In genomic region chr14:50018236-50019210, GRCh38 we compare ENCODE assay signal across 12 cellular contexts.
DNase-seq lines count a peak whose midpoint lies in the region; ATAC-seq and TF ChIP-seq lines count a peak whose summit lies in the region.
"Had no signal": no experiment of that assay in that cellular context is flagged by ENCODE, and none has a peak within 500 bp of the region (broad histone marks: within the 10 kb centered on the region; RNA-seq: fewer than 3 reads in every experiment).

No MANE protein-coding gene starts in this region.

- H3K9me3 Mint-ChIP-seq in stimulated activated memory B cell treated with anti-CD40 and anti-IgM and Interleukin-4, amounts not matched to agents 10 μg/mL and 1 μg/mL and 100 μg/mL, for 72 hours: peaks cover 3% of the 10 kb centered on the region

- H2BK15ac ChIP-seq in mesendoderm (replicated peaks; ENCODE audit: low read depth): no peak overlapping the region

- no peak overlapping the region for H3K4me3 Mint-ChIP-seq in stimulated activated memory B cell treated with anti-CD40 and anti-IgM and Interleukin-4, amounts not matched to agents 10 μg/mL and 1 μg/mL and 100 μg/mL, for 72 hours

- WGBS in esophagus muscularis mucosa: 44% methylated on average over 12 of the region's 12 CpGs
- WGBS in mesendoderm (ENCODE audit: extremely low coverage, insufficient coverage, low lambda C conversion rate): no CpG with 5 or more reads among the region's 12 CpGs
- 12 to 17% methylated on average over 12 of the region's 12 CpGs for WGBS in aorta, 2 donors

- H3K79me1 ChIP-seq in mesendoderm (ENCODE audit: low read length): no peaks in the 10 kb centered on the region

- H3K9me3 ChIP-seq in esophagus muscularis mucosa (peaks cover 0 to 11% (median 3%) of the 10 kb centered on the region in 4 donors), aorta (ENCODE audit: control insufficient read depth, low read length) (no peaks in the 10 kb centered on the region)
- H3K9me3 ChIP-seq: HAP-1 had no signal

- peaks cover 31% of the 10 kb centered on the region for H3K36me3 Mint-ChIP-seq in stimulated activated memory B cell treated with anti-CD40 and anti-IgM and Interleukin-4, amounts not matched to agents 10 μg/mL and 1 μg/mL and 100 μg/mL, for 72 hours

- DNase-seq in SIG-M5 treated with dmso at 0.1 percent for 504 hours (lab: John Stamatoyannopoulos, UW; ENCODE audit: unreplicated experiment) (peak; percentile 36), SIG-M5 (lab: John Stamatoyannopoulos, UW) (no peak), esophagus muscularis mucosa (ENCODE audit: extremely low spot score) (no peak), mesendoderm (no peak), aorta (peak in 1 of 2 donors; percentile 68), NCI-H226 (no peak), GOT3 (lab: John Stamatoyannopoulos, UW) (no peak)
- DNase-seq: 8988T, EL, nucleus accumbens had no signal

- peak overlapping the region; percentile 28 for H4K8ac ChIP-seq in mesendoderm (ENCODE audit: low read depth, low read length)

- no peak overlapping the region for H3K4me2 ChIP-seq in mesendoderm (ENCODE audit: low read length)

- H3K9ac ChIP-seq in mesendoderm (ENCODE audit: low read length): no peak overlapping the region

- no peak for TF ChIP-seq CTCF in esophagus muscularis mucosa (IDR thresholded peaks at IDR 0.05)

- no peak overlapping the region for H2BK120ac ChIP-seq in mesendoderm (ENCODE audit: low read depth, low read length)

- H3K23ac ChIP-seq in mesendoderm (ENCODE audit: low read length): no peak overlapping the region

- H3K27me3 Mint-ChIP-seq in stimulated activated memory B cell treated with anti-CD40 and anti-IgM and Interleukin-4, amounts not matched to agents 10 μg/mL and 1 μg/mL and 100 μg/mL, for 72 hours: no peaks in the 10 kb centered on the region

- H3K4me1 ChIP-seq in esophagus muscularis mucosa (peaks cover 19 to 24% (median 22%) of the 10 kb centered on the region in 4 donors), mesendoderm (ENCODE audit: control insufficient read depth, low read depth, low read length) (no peaks in the 10 kb centered on the region), aorta (ENCODE audit: control insufficient read depth in 1 of 2, insufficient read depth in 2 of 2, low read length in 2 of 2) (peaks cover 2 to 4% of the 10 kb centered on the region in 2 donors)
- H3K4me1 ChIP-seq: HAP-1 had no signal

- H3K36me3 ChIP-seq in esophagus muscularis mucosa: no peaks in the 10 kb centered on the region
- no peaks in the 10 kb centered on the region for H3K36me3 ChIP-seq in mesendoderm (ENCODE audit: control insufficient read depth, insufficient read depth, low read length)
- no peaks in the 10 kb centered on the region for H3K36me3 ChIP-seq in aorta (ENCODE audit: control insufficient read depth in 1 of 2, insufficient read depth in 2 of 2, low read length in 1 of 2)
- H3K36me3 ChIP-seq: HAP-1 had no signal

- H3K27ac ChIP-seq in esophagus muscularis mucosa (replicated peaks in 1 of 4) (peak overlapping the region; percentile 23 to 78 (median 61)), mesendoderm (ENCODE audit: low read depth, low read length) (no peak overlapping the region), aorta (ENCODE audit: low read depth in 1 of 2, low read length in 2 of 2) (peak overlapping the region; percentile 68 to 94)

- intact Hi-C loops in esophagus muscularis mucosa (cut with DNase I) (no loop called here), aorta (cut with DNase I) (loop anchor here (2.0 to 5.0 kb wide), 2 partner anchors 16 to 41 kb away; no protein-coding TSS in a partner anchor)

- no peak overlapping the region for H3K27ac Mint-ChIP-seq in stimulated activated memory B cell treated with anti-CD40 and anti-IgM and Interleukin-4, amounts not matched to agents 10 μg/mL and 1 μg/mL and 100 μg/mL, for 72 hours

- no peak overlapping the region for H3K4ac ChIP-seq in mesendoderm (ENCODE audit: low read depth, low read length)

- H2AK5ac ChIP-seq in mesendoderm (ENCODE audit: low read length): no peak overlapping the region

- H4K5ac ChIP-seq in mesendoderm (ENCODE audit: low read length): no peak overlapping the region

- no peaks in the 10 kb centered on the region for H3K79me2 ChIP-seq in mesendoderm (ENCODE audit: control insufficient read depth, insufficient read depth, low read length)

- TF ChIP-seq EP300 in esophagus muscularis mucosa (IDR thresholded peaks at IDR 0.05): no peak

- no peak for TF ChIP-seq POLR2A in esophagus muscularis mucosa (IDR thresholded peaks at IDR 0.05; ENCODE audit: low read depth)

- H3K4me1 Mint-ChIP-seq in stimulated activated memory B cell treated with anti-CD40 and anti-IgM and Interleukin-4, amounts not matched to agents 10 μg/mL and 1 μg/mL and 100 μg/mL, for 72 hours: peaks cover 46% of the 10 kb centered on the region

- no peak overlapping the region for H3K56ac ChIP-seq in mesendoderm (ENCODE audit: low read length)

- peak; percentile 80 for ATAC-seq in aorta (ENCODE audit: low FRiP score)
- ATAC-seq in stimulated activated memory B cell treated with anti-CD40 and anti-IgM and Interleukin-4, amounts not matched to agents 10 μg/mL and 1 μg/mL and 100 μg/mL, for 72 hours: no peak

- no peak overlapping the region for H3K18ac ChIP-seq in mesendoderm (ENCODE audit: low read length)

- no peaks in the 10 kb centered on the region for H3K27me3 ChIP-seq in esophagus muscularis mucosa
- no peaks in the 10 kb centered on the region for H3K27me3 ChIP-seq in mesendoderm (ENCODE audit: insufficient read depth, low read length, poor library complexity)
- no peaks in the 10 kb centered on the region for H3K27me3 ChIP-seq in aorta (ENCODE audit: control insufficient read depth in 1 of 2, insufficient read depth in 2 of 2, low read length in 1 of 2)

- no peak overlapping the region for H2BK5ac ChIP-seq in mesendoderm (ENCODE audit: low read length)

- no peak overlapping the region for H3K4me3 ChIP-seq in esophagus muscularis mucosa
- no peak overlapping the region for H3K4me3 ChIP-seq in mesendoderm (ENCODE audit: low read length)
- no peak overlapping the region for H3K4me3 ChIP-seq in aorta (ENCODE audit: low read length in 2 of 2)
- H3K4me3 ChIP-seq: HAP-1 had no signal
